In the genomic region with DNA sequence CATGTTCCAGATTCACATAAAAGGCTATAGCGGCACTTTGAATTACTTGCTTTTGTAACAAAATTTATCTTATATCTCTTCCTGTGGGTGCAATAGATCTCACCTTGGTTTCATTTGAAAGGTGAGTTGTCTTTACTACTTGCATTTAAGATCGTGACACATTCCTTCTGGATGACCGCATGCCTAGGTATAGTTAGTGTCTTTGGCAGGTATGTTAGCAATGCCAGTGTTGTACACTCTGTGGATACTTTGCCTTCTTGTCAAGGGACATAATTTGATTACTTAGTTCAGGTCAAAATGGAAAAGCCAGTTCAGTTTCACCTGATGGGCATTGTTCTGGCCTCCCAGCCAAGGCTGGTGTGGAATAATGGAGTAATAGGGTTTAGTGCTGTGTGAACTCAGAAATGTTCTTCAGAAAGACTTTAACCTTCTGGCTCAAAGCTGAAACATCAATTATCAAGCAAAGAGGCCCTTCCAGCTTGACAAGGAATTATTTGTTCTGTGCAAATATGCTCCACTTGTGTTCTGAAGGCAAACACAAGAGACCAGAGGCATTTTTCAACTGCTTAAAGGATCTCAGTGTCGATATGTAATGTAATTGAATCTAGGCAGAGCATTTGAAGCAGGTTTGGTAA, we compare ENCODE assay signal across 18 cellular contexts.
DNase-seq lines count a peak whose midpoint lies in the region; TF ChIP-seq lines count a peak whose summit lies in the region.
"Had no signal": no experiment of that assay in that cellular context is flagged by ENCODE, and none has a peak within 500 bp of the region (broad histone marks: within the 10 kb centered on the region; RNA-seq: fewer than 3 reads in every experiment).

No MANE protein-coding gene starts in this region.

- H3K9ac ChIP-seq in liver (ENCODE audit: low read depth in 1 of 2, low read length in 2 of 2) = no peak overlapping the region
- no peak overlapping the region for H3K9ac ChIP-seq in skeletal muscle tissue (ENCODE audit: low read depth in 1 of 3, low read length in 3 of 3)
- H3K9ac ChIP-seq in SK-N-SH = no peak overlapping the region

- H4K20me1 ChIP-seq in SK-N-SH (ENCODE audit: insufficient read depth) = no peaks in the 10 kb centered on the region; the same call in 1 of the 2 replicates

- no peaks in the 10 kb centered on the region for H3K79me2 ChIP-seq in SK-N-SH (ENCODE audit: insufficient read depth)

- 75% methylated on average over 4 of the region's 4 CpGs for WGBS in liver
- 92% methylated on average over 4 of the region's 4 CpGs for WGBS in SK-N-SH (ENCODE audit: low lambda C conversion rate)

- H3K27me3 ChIP-seq in liver (ENCODE audit: control insufficient read depth in 4 of 4, insufficient read depth in 4 of 4, low read length in 3 of 4) (no peaks in the 10 kb centered on the region), skeletal muscle tissue (ENCODE audit: control insufficient read depth in 3 of 3, insufficient read depth in 3 of 3, low read length in 3 of 3) (no peaks in the 10 kb centered on the region), SK-N-SH (ENCODE audit: insufficient read depth) (no peaks in the 10 kb centered on the region)

- H3K4me1 ChIP-seq in liver (ENCODE audit: control insufficient read depth in 4 of 4, insufficient read depth in 4 of 4, low read length in 3 of 4) (peaks cover 6 to 70% (median 51%) of the 10 kb centered on the region in 4 donors), skeletal muscle tissue (ENCODE audit: control insufficient read depth in 3 of 3, insufficient read depth in 3 of 3, low read length in 3 of 3) (peaks cover 24 to 40% (median 30%) of the 10 kb centered on the region in 3 donors), SK-N-SH (ENCODE audit: control insufficient read depth in 1 of 2, insufficient read depth in 2 of 2, low read depth in 1 of 2, low read length in 1 of 2) (peaks cover 3 to 9% of the 10 kb centered on the region in 2 experiments; a peak in 3 of 4 replicates)

- no peak for TF ChIP-seq EP300 in SK-N-SH (IDR thresholded peaks at IDR 0.05; ENCODE audit: borderline replicate concordance in 1 of 2, low read depth in 1 of 2, low read length in 1 of 2)

- POLR2A ChIA-PET in SK-N-SH (lab: Yijun Ruan, JAX) = no interaction called here

- H2AFZ ChIP-seq in SK-N-SH (ENCODE audit: low read depth) = no peak overlapping the region

- CTCF ChIA-PET in SK-N-SH (lab: Yijun Ruan, JAX) = interaction anchor here (0.6 to 0.9 kb wide), 3 partner anchors 18 to 135 kb away, joined by 3 to 4 read pairs (median 3); no protein-coding TSS in a partner anchor

- in situ Hi-C loops in KBM-7 (cut with MboI; ENCODE audit: low pct_unique_long_range_greater_than_20kb, low sequenced_read_pairs) = no loop called here

- H3K4me2 ChIP-seq in SK-N-SH = no peak overlapping the region

- no peak for TF ChIP-seq CTCF in VCaP (conservative IDR thresholded peaks at IDR 0.05)
- TF ChIP-seq CTCF in liver (IDR thresholded peaks at IDR 0.05; ENCODE audit: low read depth, low read length, missing input control) = no peak
- no peak for TF ChIP-seq CTCF in SK-N-SH (IDR thresholded peaks at IDR 0.05)

- H3K9me2 ChIP-seq in SK-N-SH = no peaks in the 10 kb centered on the region

- H3K27ac ChIP-seq in VCaP (peak overlapping the region; percentile 83), liver (ENCODE audit: low read depth in 1 of 2, low read length in 2 of 2) (no peak overlapping the region), skeletal muscle tissue (ENCODE audit: low read depth, low read length) (peak overlapping the region; percentile 38), SK-N-SH (ENCODE audit: low read depth in 2 of 2, low read length in 1 of 2) (no peak overlapping the region)

- H3K36me3 ChIP-seq in liver (ENCODE audit: control insufficient read depth in 4 of 4, insufficient read depth in 3 of 4, low read depth in 1 of 4, low read length in 3 of 4) (peaks cover 0 to 12% (median 3%) of the 10 kb centered on the region in 4 donors), skeletal muscle tissue (ENCODE audit: control insufficient read depth in 3 of 3, insufficient read depth in 3 of 3, low read length in 3 of 3) (peaks cover 10 to 49% (median 33%) of the 10 kb centered on the region in 3 donors), SK-N-SH (replicated peaks in 1 of 2; ENCODE audit: control insufficient read depth in 1 of 2, insufficient read depth in 2 of 2, low read length in 1 of 2) (peaks cover 67 to 69% of the 10 kb centered on the region in 2 experiments)

- peak; percentile 91 for DNase-seq in DMS53 treated with DMSO at 0.1 percent for 48 hours (lab: John Stamatoyannopoulos, UW; ENCODE audit: unreplicated experiment)
- no peak for DNase-seq in SK-N-SH
- no peak for DNase-seq in glomerular visceral epithelial cell (ENCODE audit: extremely low spot score)
- no peak for DNase-seq in KBM-7
- DNase-seq: activated CD4-positive, CD25-positive, alpha-beta regulatory T cell treated with anti-CD3 and anti-CD28 coated beads, Interleukin-2, amount 50 U/mL, for 72 hours; activated naive CD4-positive, alpha-beta T cell treated with anti-CD3 and anti-CD28 coated beads, Interleukin-2, amount 50 U/mL, for 16 hours; activated T-cell treated with anti-CD3 and anti-CD28 coated beads, Interleukin-2, amount 50 U/mL, for 48 hours; aorta; H7; mesenchymal stem cell; naive thymus-derived CD4-positive, alpha-beta T cell; NCI-H1436; NCI-H2171 treated with DMSO at 0.1 percent for 48 hours; NCI-H82; SW 1271 had no signal

- no peaks in the 10 kb centered on the region for H3F3A ChIP-seq in SK-N-SH (replicated peaks; ENCODE audit: insufficient read depth)

- no peaks in the 10 kb centered on the region for H3K9me3 ChIP-seq in liver (ENCODE audit: control insufficient read depth in 4 of 4, low read length in 3 of 4)
- no peaks in the 10 kb centered on the region for H3K9me3 ChIP-seq in skeletal muscle tissue (ENCODE audit: control insufficient read depth in 3 of 3, low read length in 3 of 3)
- H3K9me3 ChIP-seq in SK-N-SH = no peaks in the 10 kb centered on the region

- H3K4me3 ChIP-seq in liver (ENCODE audit: low read depth in 1 of 3, low read length in 3 of 3) (no peak overlapping the region), skeletal muscle tissue (ENCODE audit: low read length in 3 of 3) (no peak overlapping the region), SK-N-SH (ENCODE audit: low read depth in 2 of 2, low read length in 1 of 2) (no peak overlapping the region)

- TF ChIP-seq RAD21 in liver (IDR thresholded peaks at IDR 0.05) (peak in 1 of 2 donors; percentile 32), SK-N-SH (IDR thresholded peaks at IDR 0.05; ENCODE audit: low read length) (no peak)

TF ChIP-seq in liver, 16 proteins besides CTCF, POLR2A, EP300 and RAD21 (continues in another document):
- TF ChIP-seq SP1 (IDR thresholded peaks at IDR 0.05) = peak; percentile 49
- no peak for TF ChIP-seq GABPA (IDR thresholded peaks at IDR 0.05 in 1 of 2, conservative IDR thresholded peaks at IDR 0.05 in 1 of 2)
- TF ChIP-seq, protein P1, sequence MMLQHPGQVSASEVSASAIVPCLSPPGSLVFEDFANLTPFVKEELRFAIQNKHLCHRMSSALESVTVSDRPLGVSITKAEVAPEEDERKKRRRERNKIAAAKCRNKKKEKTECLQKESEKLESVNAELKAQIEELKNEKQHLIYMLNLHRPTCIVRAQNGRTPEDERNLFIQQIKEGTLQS (IDR thresholded peaks at IDR 0.05) = no peak
- TF ChIP-seq HNF4G (IDR thresholded peaks at IDR 0.05) = peak; percentile 54
- no peak for TF ChIP-seq NR2F2 (IDR thresholded peaks at IDR 0.05)
- no peak for TF ChIP-seq FOXA2 (IDR thresholded peaks at IDR 0.05)
- peak in 1 of 2 donors; percentile 39 for TF ChIP-seq EGR1 (IDR thresholded peaks at IDR 0.05; ENCODE audit: low read depth in 2 of 2)
- TF ChIP-seq, protein P2, sequence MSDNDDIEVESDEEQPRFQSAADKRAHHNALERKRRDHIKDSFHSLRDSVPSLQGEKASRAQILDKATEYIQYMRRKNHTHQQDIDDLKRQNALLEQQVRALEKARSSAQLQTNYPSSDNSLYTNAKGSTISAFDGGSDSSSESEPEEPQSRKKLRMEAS (IDR thresholded peaks at IDR 0.05) = no peak
- TF ChIP-seq RXRA (IDR thresholded peaks at IDR 0.05) = peak; percentile 71 to 73
- TF ChIP-seq HNF4A (conservative IDR thresholded peaks at IDR 0.05) = peak; percentile 73 to 84
- no peak for TF ChIP-seq TAF1 (conservative IDR thresholded peaks at IDR 0.05)
- TF ChIP-seq JUND (IDR thresholded peaks at IDR 0.05) = peak in 1 of 2 donors; percentile 71

TF ChIP-seq in SK-N-SH, 30 proteins besides CTCF, POLR2A, EP300 and RAD21 (continues in another document):
- TF ChIP-seq FOXM1 (IDR thresholded peaks at IDR 0.05; ENCODE audit: low read depth) (no peak), NFIC (IDR thresholded peaks at IDR 0.05; ENCODE audit: borderline replicate concordance) (no peak), FOXJ3 (CRISPR knock-in tag; IDR thresholded peaks at IDR 0.05) (no peak)
- TF ChIP-seq, protein P3, sequence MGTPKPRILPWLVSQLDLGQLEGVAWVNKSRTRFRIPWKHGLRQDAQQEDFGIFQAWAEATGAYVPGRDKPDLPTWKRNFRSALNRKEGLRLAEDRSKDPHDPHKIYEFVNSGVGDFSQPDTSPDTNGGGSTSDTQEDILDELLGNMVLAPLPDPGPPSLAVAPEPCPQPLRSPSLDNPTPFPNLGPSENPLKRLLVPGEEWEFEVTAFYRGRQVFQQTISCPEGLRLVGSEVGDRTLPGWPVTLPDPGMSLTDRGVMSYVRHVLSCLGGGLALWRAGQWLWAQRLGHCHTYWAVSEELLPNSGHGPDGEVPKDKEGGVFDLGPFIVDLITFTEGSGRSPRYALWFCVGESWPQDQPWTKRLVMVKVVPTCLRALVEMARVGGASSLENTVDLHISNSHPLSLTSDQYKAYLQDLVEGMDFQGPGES (IDR thresholded peaks at IDR 0.05; ENCODE audit: low read depth, low read length) = no peak
- TF ChIP-seq, protein P4, sequence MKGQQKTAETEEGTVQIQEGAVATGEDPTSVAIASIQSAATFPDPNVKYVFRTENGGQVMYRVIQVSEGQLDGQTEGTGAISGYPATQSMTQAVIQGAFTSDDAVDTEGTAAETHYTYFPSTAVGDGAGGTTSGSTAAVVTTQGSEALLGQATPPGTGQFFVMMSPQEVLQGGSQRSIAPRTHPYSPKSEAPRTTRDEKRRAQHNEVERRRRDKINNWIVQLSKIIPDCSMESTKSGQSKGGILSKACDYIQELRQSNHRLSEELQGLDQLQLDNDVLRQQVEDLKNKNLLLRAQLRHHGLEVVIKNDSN (IDR thresholded peaks at IDR 0.05; ENCODE audit: borderline replicate concordance, low read depth) = no peak

Comparison
In these comparisons a context has a peak if more than half of its experiments do, and no peak if none do; other contexts are left out.
1. H3K27ac ChIP-seq: peak in VCaP (single experiment) and skeletal muscle tissue (single experiment); none in liver (0 of 2) and SK-N-SH (0 of 2).